ENCODE assay signal across 9 cellular contexts in the genomic region with DNA sequence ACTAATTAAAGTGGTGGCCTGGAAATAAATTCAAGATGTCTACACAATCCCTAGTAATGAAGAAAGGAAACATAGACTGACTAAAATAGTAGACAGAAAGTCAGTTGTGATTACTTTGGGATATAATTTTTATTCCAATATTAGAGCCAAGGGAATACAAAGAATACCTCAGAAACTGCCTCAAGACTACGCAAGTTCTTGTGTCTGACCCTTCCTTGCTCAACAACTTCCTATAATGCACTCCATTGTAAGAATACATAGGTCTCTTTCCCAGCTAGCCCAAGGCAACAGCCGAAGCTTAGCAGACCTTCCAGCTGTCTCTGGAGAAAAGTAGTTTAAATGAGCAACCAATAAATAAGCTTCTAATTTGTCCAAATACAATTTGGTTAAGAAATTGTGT.
"Had no signal": no experiment of that assay in that cellular context is flagged by ENCODE, and none has a peak within 500 bp of the region (broad histone marks: within the 10 kb centered on the region; RNA-seq: fewer than 3 reads in every experiment).

No MANE protein-coding gene starts in this region.

- H3K27ac ChIP-seq: HL-60 had no signal

- H3K27ac Mint-ChIP-seq: GM23338, H9, IgD-negative memory B cell had no signal

- DNase-seq: H9, HCEC 1CT, KBM-7 had no signal

- H2AFZ ChIP-seq: GM23338 had no signal

- FAIRE-seq: H1, H54, HepG2 had no signal

- ATAC-seq: GM23338, HepG2 had no signal

- H3K9me3 Mint-ChIP-seq: GM23338 had no signal

- H3K4me2 ChIP-seq: GM23338 had no signal

- H3K27me3 Mint-ChIP-seq: IgD-negative memory B cell had no signal

- H3K4me3 ChIP-seq: GM23338 had no signal

- H3K36me3 Mint-ChIP-seq: IgD-negative memory B cell had no signal

- H3K4me1 Mint-ChIP-seq: GM23338, H9, IgD-negative memory B cell had no signal

- H3K4me3 Mint-ChIP-seq: GM23338, H9, IgD-negative memory B cell had no signal
